Comparison of ENCODE assay signal across 8 cellular contexts in genomic region chr9:134026561-134026960, GRCh38. TPM values are rescaled to one million over a fixed set of nuclear protein-coding genes. Genes with fewer than 3 reads are reported as not detected.
DNase-seq lines count a peak whose midpoint lies in the region; ATAC-seq and TF ChIP-seq lines count a peak whose summit lies in the region.

No MANE protein-coding gene starts in this region.

- POLR2A ChIA-PET in activated CD4-positive, alpha-beta memory T cell treated with anti-CD3 and anti-CD28 coated beads for 36 hours (lab: Charles Lee), result interaction anchor here (1.6 to 2.9 kb wide), 2 partner anchors 40 to 138 kb away, joined by 3 to 13 read pairs; no protein-coding TSS in a partner anchor

- H3K4me1 Mint-ChIP-seq in activated CD4-positive, alpha-beta T cell treated with anti-CD3 and anti-CD28 coated beads, Interleukin-2, amount 10 ng/mL, durations not matched to agents 24 days and 14 days, result peaks cover 4% of the 10 kb centered on the region
- peaks cover 12% of the 10 kb centered on the region for H3K4me1 Mint-ChIP-seq in activated CD4-positive, alpha-beta memory T cell treated with anti-CD3 and anti-CD28 coated beads for 36 hours (ENCODE audit: low read depth)

- H3K36me3 ChIP-seq in iPS-18a (ENCODE audit: control insufficient read depth, low read depth, low read length) (peaks cover 15% of the 10 kb centered on the region), spleen (peaks cover 0 to 42% (median 15%) of the 10 kb centered on the region in 6 donors)

- peak overlapping the region; percentile 83 for H3K4me3 Mint-ChIP-seq in activated CD4-positive, alpha-beta T cell treated with anti-CD3 and anti-CD28 coated beads, Interleukin-2, amount 10 ng/mL, durations not matched to agents 24 days and 14 days
- H3K4me3 Mint-ChIP-seq in activated CD4-positive, alpha-beta memory T cell treated with anti-CD3 and anti-CD28 coated beads for 36 hours, result peak overlapping the region; percentile 76

- H3K4me1 ChIP-seq in iPS-18a (ENCODE audit: control insufficient read depth, low read depth, low read length) (no peaks in the 10 kb centered on the region), spleen (peaks cover 4 to 22% (median 15%) of the 10 kb centered on the region in 6 donors)

- no peak for DNase-seq in activated CD4-positive, alpha-beta T cell treated with anti-CD3 and anti-CD28 coated beads, Interleukin-2, amount 10 ng/mL, durations not matched to agents 24 days and 14 days
- DNase-seq in activated CD4-positive, alpha-beta T cell treated with anti-CD3 and anti-CD28 coated beads for 1 hour, result no peak
- no peak for DNase-seq in activated CD4-positive, alpha-beta memory T cell treated with anti-CD3 and anti-CD28 coated beads for 36 hours
- DNase-seq in spleen (peak; percentile 84), activated gamma-delta T cell (lab: John Stamatoyannopoulos, UW) (no peak)
- no peak for DNase-seq in activated CD8-positive, alpha-beta memory T cell treated with anti-CD3 and anti-CD28 coated beads, Interleukin-2, amount 50 U/mL, for 4 hours

- H3K9me3 ChIP-seq in iPS-18a (ENCODE audit: control insufficient read depth, low read depth, low read length), result no peaks in the 10 kb centered on the region
- no peaks in the 10 kb centered on the region for H3K9me3 ChIP-seq in spleen

- H3K27me3 Mint-ChIP-seq in activated CD4-positive, alpha-beta T cell treated with anti-CD3 and anti-CD28 coated beads, Interleukin-2, amount 10 ng/mL, durations not matched to agents 24 days and 14 days, result no peaks in the 10 kb centered on the region
- no peaks in the 10 kb centered on the region for H3K27me3 Mint-ChIP-seq in activated CD4-positive, alpha-beta memory T cell treated with anti-CD3 and anti-CD28 coated beads for 36 hours

- no peak overlapping the region for H3K9ac ChIP-seq in iPS-18a (ENCODE audit: low read length)

- TF ChIP-seq CTCF in spleen (IDR thresholded peaks at IDR 0.05 in 8 of 11, conservative IDR thresholded peaks at IDR 0.05 in 3 of 11), result no peak

- H3K27ac ChIP-seq in iPS-18a (ENCODE audit: low read length) (no peak overlapping the region), spleen (no peak overlapping the region)

- H3K27me3 ChIP-seq in iPS-18a (ENCODE audit: control insufficient read depth, insufficient read depth, low read length) (no peaks in the 10 kb centered on the region), spleen (replicated peaks in 1 of 7) (no peaks in the 10 kb centered on the region)

- H3K4me3 ChIP-seq in iPS-18a (ENCODE audit: low read length), result peak overlapping the region; percentile 73
- H3K4me3 ChIP-seq in spleen, result peak overlapping the region in 2 of 8 donors; percentile 94 to 100

- H3K27ac Mint-ChIP-seq in activated CD4-positive, alpha-beta T cell treated with anti-CD3 and anti-CD28 coated beads, Interleukin-2, amount 10 ng/mL, durations not matched to agents 24 days and 14 days, result no peak overlapping the region
- H3K27ac Mint-ChIP-seq in activated CD4-positive, alpha-beta memory T cell treated with anti-CD3 and anti-CD28 coated beads for 36 hours, result no peak overlapping the region

- no peaks in the 10 kb centered on the region for H3K9me3 Mint-ChIP-seq in activated CD4-positive, alpha-beta T cell treated with anti-CD3 and anti-CD28 coated beads, Interleukin-2, amount 10 ng/mL, durations not matched to agents 24 days and 14 days
- no peaks in the 10 kb centered on the region for H3K9me3 Mint-ChIP-seq in activated CD4-positive, alpha-beta memory T cell treated with anti-CD3 and anti-CD28 coated beads for 36 hours

- CTCF ChIA-PET in activated CD4-positive, alpha-beta memory T cell treated with anti-CD3 and anti-CD28 coated beads for 36 hours (lab: Charles Lee), result interaction anchor here (1.4 to 2.3 kb wide), 3 partner anchors 32 to 244 kb away, joined by 6 to 20 read pairs (median 7); no protein-coding TSS in a partner anchor

- TF ChIP-seq POLR2A in spleen (IDR thresholded peaks at IDR 0.05), result no peak

- H3K36me3 Mint-ChIP-seq in activated CD4-positive, alpha-beta T cell treated with anti-CD3 and anti-CD28 coated beads, Interleukin-2, amount 10 ng/mL, durations not matched to agents 24 days and 14 days (ENCODE audit: low read depth), result peaks cover 10% of the 10 kb centered on the region
- peaks cover 10% of the 10 kb centered on the region for H3K36me3 Mint-ChIP-seq in activated CD4-positive, alpha-beta memory T cell treated with anti-CD3 and anti-CD28 coated beads for 36 hours

- 86 to 93% (median 90%) methylated on average over 18 of the region's 18 CpGs for WGBS in spleen, 5 donors

- intact Hi-C loops in activated CD4-positive, alpha-beta T cell treated with anti-CD3 and anti-CD28 coated beads, Interleukin-2, amount 10 ng/mL, durations not matched to agents 24 days and 14 days (cut with micrococcal nuclease), result loop anchor here (5.0 kb wide), 1 partner anchor 111 kb away; the partner anchor contains the start of gene WDR5
- intact Hi-C loops in activated CD4-positive, alpha-beta memory T cell treated with anti-CD3 and anti-CD28 coated beads for 36 hours (cut with micrococcal nuclease), result no loop called here
- intact Hi-C loops in spleen (cut with DNase I; ENCODE audit: low total_unique reads), result no loop called here

- ATAC-seq in HG03442 (IDR thresholded peaks at IDR 0.05; ENCODE audit: unreplicated experiment), result no peak

RNA-seq across cellular contexts. Expression of gene BRD3OS, which starts 1.3 kb away (rescaled TPM):
- total RNA-seq in activated CD4-positive, alpha-beta T cell treated with anti-CD3 and anti-CD28 coated beads, Interleukin-2, amount 10 ng/mL, durations not matched to agents 24 days and 14 days, result 12.6 and 14.9 TPM in 2 replicates
- total RNA-seq in activated CD4-positive, alpha-beta memory T cell treated with anti-CD3 and anti-CD28 coated beads for 36 hours, result 10 to 100 TPM; 12.6 to 13.2 TPM
- total RNA-seq in spleen, result 10 to 100 TPM in 5 of 7 donors, 1 to 10 TPM in 2; 9.5 to 13.2 (median 11.3) TPM
- 10 to 100 TPM in 1 of 3 donors, 1 to 10 TPM in 2; 6.9 to 10.2 (median 9.8) TPM for polyA plus RNA-seq in spleen

RNA-seq across cellular contexts. Expression of gene VAV2, which starts 34.4 kb away (rescaled TPM):
- total RNA-seq in activated CD4-positive, alpha-beta T cell treated with anti-CD3 and anti-CD28 coated beads, Interleukin-2, amount 10 ng/mL, durations not matched to agents 24 days and 14 days, result 6.3 and 9.0 TPM in 2 replicates
- total RNA-seq in activated CD4-positive, alpha-beta memory T cell treated with anti-CD3 and anti-CD28 coated beads for 36 hours, result 1 to 10 TPM; 4.5 to 5.3 TPM
- 10 to 100 TPM; 17.9 to 39.2 (median 31.3) TPM for total RNA-seq in spleen
- 10 to 100 TPM; 14.2 to 25.0 (median 15.0) TPM for polyA plus RNA-seq in spleen

RNA-seq across cellular contexts. Expression of gene BRD3, which starts 41.3 kb away (rescaled TPM):
- total RNA-seq in activated CD4-positive, alpha-beta T cell treated with anti-CD3 and anti-CD28 coated beads, Interleukin-2, amount 10 ng/mL, durations not matched to agents 24 days and 14 days, result 32.3 and 40.9 TPM in 2 replicates
- 10 to 100 TPM; 29.2 to 30.0 TPM for total RNA-seq in activated CD4-positive, alpha-beta memory T cell treated with anti-CD3 and anti-CD28 coated beads for 36 hours
- total RNA-seq in spleen, result 10 to 100 TPM; 21.3 to 54.0 (median 35.9) TPM
- polyA plus RNA-seq in spleen, result 10 to 100 TPM in 1 of 3 donors, 1 to 10 TPM in 2; 5.9 to 12.6 (median 6.1) TPM
